Comparison of ENCODE assay signal across 14 cellular contexts in genomic region chr6:168906251-168906845, GRCh38.
DNase-seq lines count a peak whose midpoint lies in the region; ATAC-seq and TF ChIP-seq lines count a peak whose summit lies in the region.
"Had no signal": no experiment of that assay in that cellular context is flagged by ENCODE, and none has a peak within 500 bp of the region (broad histone marks: within the 10 kb centered on the region; RNA-seq: fewer than 3 reads in every experiment).

No MANE protein-coding gene starts in this region.

- peaks cover 11% of the 10 kb centered on the region for H3K4me1 Mint-ChIP-seq in WTC11
- no peaks in the 10 kb centered on the region for H3K4me1 Mint-ChIP-seq in CD4-positive, alpha-beta T cell (ENCODE audit: low read depth)

- no peaks in the 10 kb centered on the region for H3K79me1 ChIP-seq in trophoblast cell (ENCODE audit: low read length)

- no peak overlapping the region for H3K27ac ChIP-seq in trophoblast cell (ENCODE audit: low read depth, low read length)
- no peak overlapping the region for H3K27ac ChIP-seq in CD4-positive, alpha-beta T cell (ENCODE audit: low read depth, low read length)
- H3K27ac ChIP-seq: SK-N-MC had no signal

- H4K12ac ChIP-seq in trophoblast cell (ENCODE audit: low read depth, low read length): no peak overlapping the region

- H3K36me3 ChIP-seq in trophoblast cell (ENCODE audit: control insufficient read depth in 1 of 2, insufficient read depth in 2 of 2, low read length in 2 of 2): no peaks in the 10 kb centered on the region

- H3K9ac ChIP-seq in trophoblast cell (ENCODE audit: low read length): no peak overlapping the region

- H3K27me3 Mint-ChIP-seq in WTC11 (ENCODE audit: low read depth): no peaks in the 10 kb centered on the region; the same call in 1 of the 2 replicates
- no peaks in the 10 kb centered on the region for H3K27me3 Mint-ChIP-seq in CD4-positive, alpha-beta T cell

- no peak overlapping the region for H4K8ac ChIP-seq in trophoblast cell (ENCODE audit: low read depth, low read length)

- H3K27ac Mint-ChIP-seq in WTC11: peak overlapping the region; percentile 48
- H3K27ac Mint-ChIP-seq in CD4-positive, alpha-beta T cell: no peak overlapping the region
- H3K27ac Mint-ChIP-seq: H9 had no signal

- H3K9me3 Mint-ChIP-seq in WTC11: peaks cover 39% of the 10 kb centered on the region
- H3K9me3 Mint-ChIP-seq in CD4-positive, alpha-beta T cell: no peaks in the 10 kb centered on the region

- H3K18ac ChIP-seq in trophoblast cell (ENCODE audit: low read length): no peak overlapping the region

- WGBS in trophoblast cell (ENCODE audit: extremely low coverage, insufficient coverage, insufficient read length): no CpG with 5 or more reads among the region's 7 CpGs

- H3K4ac ChIP-seq in trophoblast cell (ENCODE audit: low read depth, low read length): no peak overlapping the region

- ATAC-seq in WTC11 (no peak), left colon (peak; percentile 85)
- ATAC-seq in CD4-positive, alpha-beta T cell (ENCODE audit: poor library complexity): no peak

- no peak overlapping the region for H2AFZ ChIP-seq in trophoblast cell (ENCODE audit: insufficient read depth, low read length, poor library complexity)

- no peak overlapping the region for H3K23ac ChIP-seq in trophoblast cell (ENCODE audit: low read length)

- H3K4me3 Mint-ChIP-seq in WTC11: no peak overlapping the region
- no peak overlapping the region for H3K4me3 Mint-ChIP-seq in CD4-positive, alpha-beta T cell
- H3K4me3 Mint-ChIP-seq: H9 had no signal

- H2BK120ac ChIP-seq in trophoblast cell (ENCODE audit: insufficient read depth, low read length, poor library complexity): no peak overlapping the region

- no peak overlapping the region for H3K4me2 ChIP-seq in trophoblast cell (ENCODE audit: low read length)

- H3K4me3 ChIP-seq in trophoblast cell (ENCODE audit: low read depth, low read length): no peak overlapping the region
- H3K4me3 ChIP-seq: SK-N-MC had no signal

- no peak overlapping the region for H2BK12ac ChIP-seq in trophoblast cell (ENCODE audit: low read length)

- intact Hi-C loops in left colon (cut with DNase I, micrococcal nuclease): no loop called here
- intact Hi-C loops in CD4-positive, alpha-beta T cell (cut with DNase I, micrococcal nuclease): no loop called here

- H3K36me3 Mint-ChIP-seq in WTC11: peaks cover 26% of the 10 kb centered on the region
- H3K36me3 Mint-ChIP-seq in CD4-positive, alpha-beta T cell (ENCODE audit: low read depth): no peaks in the 10 kb centered on the region

- H3K14ac ChIP-seq in trophoblast cell (ENCODE audit: low read length): no peak overlapping the region

- TF ChIP-seq CTCF in WTC11 (IDR thresholded peaks at IDR 0.05) (no peak), GM10248 (IDR thresholded peaks at IDR 0.05; ENCODE audit: control extremely low read depth, extremely low read depth, low read depth, missing control alignments) (no peak)
- TF ChIP-seq CTCF in CD4-positive, alpha-beta T cell (IDR thresholded peaks at IDR 0.05): no peak

- no peaks in the 10 kb centered on the region for H3K4me1 ChIP-seq in trophoblast cell (ENCODE audit: control insufficient read depth in 1 of 2, insufficient read depth in 2 of 2, low read length in 2 of 2)

- no peak overlapping the region for H2AK5ac ChIP-seq in trophoblast cell (ENCODE audit: low read length)

- no peak overlapping the region for H2BK5ac ChIP-seq in trophoblast cell (ENCODE audit: low read depth, low read length, poor library complexity)

- CTCF ChIA-PET in WTC11 (lab: Charles Lee) (interaction anchor here (0.6 to 1.1 kb wide), 4 partner anchors 14 to 863 kb away, joined by 3 to 4 read pairs (median 3); no protein-coding TSS in a partner anchor), GM10248 (lab: Yijun Ruan, JAX) (no interaction called here)
- CTCF ChIA-PET in CD4-positive, alpha-beta T cell (lab: Charles Lee): no interaction called here

- peaks cover 6% of the 10 kb centered on the region for H3K9me3 ChIP-seq in trophoblast cell (ENCODE audit: insufficient read depth, low read depth, low read length)
- no peaks in the 10 kb centered on the region for H3K9me3 ChIP-seq in CD4-positive, alpha-beta T cell (ENCODE audit: control insufficient read depth, low read length)

- H3K79me2 ChIP-seq in trophoblast cell (ENCODE audit: control insufficient read depth, insufficient read depth, low read length, poor library complexity): no peaks in the 10 kb centered on the region

- DNase-seq in COLO668 (lab: John Stamatoyannopoulos, UW; ENCODE audit: unreplicated experiment): peak; percentile 9
- DNase-seq in WTC11 (ENCODE audit: low spot score): no peak
- no peak for DNase-seq in left colon
- DNase-seq in trophoblast cell: peak; percentile 91 to 92
- DNase-seq in CD4-positive, alpha-beta T cell: no peak
- no peak for DNase-seq in activated naive CD4-positive, alpha-beta T cell (lab: John Stamatoyannopoulos, UW)
- no peak for DNase-seq in GOT3 (lab: John Stamatoyannopoulos, UW)
- no peak for DNase-seq in GM10248 (ENCODE audit: extremely low spot score)
- DNase-seq: AML-193, H9, NCI-H1417, NCI-H2081 treated with DMSO at 0.1 percent for 48 hours, NCI-H69 had no signal

- POLR2A ChIA-PET in WTC11 (lab: Charles Lee): no interaction called here
- POLR2A ChIA-PET in CD4-positive, alpha-beta T cell (lab: Charles Lee): no interaction called here
- POLR2A ChIA-PET in GM10248 (lab: Yijun Ruan, JAX): no interaction called here

- H4K91ac ChIP-seq in trophoblast cell (ENCODE audit: low read depth, low read length): no peak overlapping the region

- no peaks in the 10 kb centered on the region for H3K27me3 ChIP-seq in trophoblast cell (ENCODE audit: insufficient read depth, low read length)
- H3K27me3 ChIP-seq in CD4-positive, alpha-beta T cell (ENCODE audit: control insufficient read depth, insufficient read depth, low read length): no peaks in the 10 kb centered on the region

TF ChIP-seq in WTC11, 78 proteins besides CTCF, POLR2A, EP300 and RAD21:
- no peak for TF ChIP-seq TEAD1 (CRISPR knock-in tag; IDR thresholded peaks at IDR 0.05)
- TF ChIP-seq USF2 (CRISPR knock-in tag; IDR thresholded peaks at IDR 0.05): no peak
- no peak for TF ChIP-seq CBFB (CRISPR knock-in tag; IDR thresholded peaks at IDR 0.05; ENCODE audit: low read depth)
- no peak for TF ChIP-seq ELF4 (CRISPR knock-in tag; IDR thresholded peaks at IDR 0.05; ENCODE audit: low read depth)
- TF ChIP-seq ZNF263 (CRISPR knock-in tag; IDR thresholded peaks at IDR 0.05; ENCODE audit: low read depth): no peak
- TF ChIP-seq, protein P1, sequence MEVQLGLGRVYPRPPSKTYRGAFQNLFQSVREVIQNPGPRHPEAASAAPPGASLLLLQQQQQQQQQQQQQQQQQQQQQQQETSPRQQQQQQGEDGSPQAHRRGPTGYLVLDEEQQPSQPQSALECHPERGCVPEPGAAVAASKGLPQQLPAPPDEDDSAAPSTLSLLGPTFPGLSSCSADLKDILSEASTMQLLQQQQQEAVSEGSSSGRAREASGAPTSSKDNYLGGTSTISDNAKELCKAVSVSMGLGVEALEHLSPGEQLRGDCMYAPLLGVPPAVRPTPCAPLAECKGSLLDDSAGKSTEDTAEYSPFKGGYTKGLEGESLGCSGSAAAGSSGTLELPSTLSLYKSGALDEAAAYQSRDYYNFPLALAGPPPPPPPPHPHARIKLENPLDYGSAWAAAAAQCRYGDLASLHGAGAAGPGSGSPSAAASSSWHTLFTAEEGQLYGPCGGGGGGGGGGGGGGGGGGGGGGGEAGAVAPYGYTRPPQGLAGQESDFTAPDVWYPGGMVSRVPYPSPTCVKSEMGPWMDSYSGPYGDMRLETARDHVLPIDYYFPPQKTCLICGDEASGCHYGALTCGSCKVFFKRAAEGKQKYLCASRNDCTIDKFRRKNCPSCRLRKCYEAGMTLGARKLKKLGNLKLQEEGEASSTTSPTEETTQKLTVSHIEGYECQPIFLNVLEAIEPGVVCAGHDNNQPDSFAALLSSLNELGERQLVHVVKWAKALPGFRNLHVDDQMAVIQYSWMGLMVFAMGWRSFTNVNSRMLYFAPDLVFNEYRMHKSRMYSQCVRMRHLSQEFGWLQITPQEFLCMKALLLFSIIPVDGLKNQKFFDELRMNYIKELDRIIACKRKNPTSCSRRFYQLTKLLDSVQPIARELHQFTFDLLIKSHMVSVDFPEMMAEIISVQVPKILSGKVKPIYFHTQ (CRISPR knock-in tag; IDR thresholded peaks at IDR 0.05): no peak
- no peak for TF ChIP-seq ZNF317 (CRISPR knock-in tag; IDR thresholded peaks at IDR 0.05; ENCODE audit: borderline replicate concordance, low read depth)
- TF ChIP-seq GABPB1 (CRISPR knock-in tag; IDR thresholded peaks at IDR 0.05): no peak
- no peak for TF ChIP-seq CREB1 (CRISPR knock-in tag; IDR thresholded peaks at IDR 0.05)
- no peak for TF ChIP-seq ZNF671 (CRISPR knock-in tag; IDR thresholded peaks at IDR 0.05)

Comparison
In these comparisons a context has a peak if more than half of its experiments do, and no peak if none do; other contexts are left out.
1. DNase-seq: peak in COLO668 (single experiment) and trophoblast cell (2 of 2); none in WTC11 (single experiment), left colon (0 of 2), CD4-positive, alpha-beta T cell (0 of 10), activated naive CD4-positive, alpha-beta T cell (0 of 4), GOT3 (single experiment) and GM10248 (single experiment).